ENCODE assay signal across 10 cellular contexts in genomic region chr11:70448983-70449567, GRCh38. TPM values are rescaled to one million over a fixed set of nuclear protein-coding genes. Genes with fewer than 3 reads are reported as not detected.
DNase-seq lines count a peak whose midpoint lies in the region; ATAC-seq and TF ChIP-seq lines count a peak whose summit lies in the region.
"Had no signal": no experiment of that assay in that cellular context is flagged by ENCODE, and none has a peak within 500 bp of the region (broad histone marks: within the 10 kb centered on the region; RNA-seq: fewer than 3 reads in every experiment).

No MANE protein-coding gene starts in this region.

- H4K5ac ChIP-seq in mesendoderm (ENCODE audit: low read length): no peak overlapping the region

- H3K18ac ChIP-seq in mesendoderm (ENCODE audit: low read length) (no peak overlapping the region), neuronal stem cell (ENCODE audit: low read length) (no peak overlapping the region)

- H2BK12ac ChIP-seq in neuronal stem cell (ENCODE audit: low read length): no peak overlapping the region

- H3K4ac ChIP-seq in mesendoderm (ENCODE audit: low read depth, low read length) (no peak overlapping the region), neuronal stem cell (ENCODE audit: low read length) (no peak overlapping the region)

- H2AFZ ChIP-seq in neuronal stem cell (ENCODE audit: low read length): no peak overlapping the region

- ATAC-seq in GM18520 (IDR thresholded peaks at IDR 0.05; ENCODE audit: unreplicated experiment): no peak

- H2BK5ac ChIP-seq in mesendoderm (ENCODE audit: low read length) (no peak overlapping the region), neuronal stem cell (ENCODE audit: low read length) (no peak overlapping the region)

- H3K56ac ChIP-seq in mesendoderm (ENCODE audit: low read length): no peak overlapping the region

- H3K14ac ChIP-seq in neuronal stem cell (ENCODE audit: low read length): no peak overlapping the region

- no peak overlapping the region for H3K4me2 ChIP-seq in mesendoderm (ENCODE audit: low read length)
- H3K4me2 ChIP-seq in neuronal stem cell (ENCODE audit: insufficient read depth, low read length, poor library complexity, severe bottlenecking): no peak overlapping the region

- no peak overlapping the region for H3K9ac ChIP-seq in mesendoderm (ENCODE audit: low read length)
- no peak overlapping the region for H3K9ac ChIP-seq in neuronal stem cell (ENCODE audit: low read depth, low read length, poor library complexity)

- peaks cover 8 to 11% of the 10 kb centered on the region in 2 donors for H3K9me3 ChIP-seq in neuronal stem cell (replicated peaks in 1 of 2; ENCODE audit: control insufficient read depth in 2 of 2, insufficient read depth in 1 of 2, low read depth in 1 of 2, low read length in 2 of 2)

- no peak overlapping the region for H4K91ac ChIP-seq in neuronal stem cell (ENCODE audit: low read depth, low read length, poor library complexity)

- no peaks in the 10 kb centered on the region for H3K79me2 ChIP-seq in mesendoderm (ENCODE audit: control insufficient read depth, insufficient read depth, low read length)

- no peaks in the 10 kb centered on the region for H3K79me1 ChIP-seq in mesendoderm (ENCODE audit: low read length)
- H3K79me1 ChIP-seq in neuronal stem cell (ENCODE audit: low read depth, low read length): no peaks in the 10 kb centered on the region

- H4K8ac ChIP-seq in mesendoderm (ENCODE audit: low read depth, low read length) (no peak overlapping the region), neuronal stem cell (ENCODE audit: low read depth, low read length) (no peak overlapping the region)

- no peaks in the 10 kb centered on the region for H3K36me3 ChIP-seq in mesendoderm (ENCODE audit: control insufficient read depth, insufficient read depth, low read length)
- no peaks in the 10 kb centered on the region for H3K36me3 ChIP-seq in neuronal stem cell (replicated peaks in 1 of 2; ENCODE audit: control insufficient read depth in 2 of 2, insufficient read depth in 2 of 2, low read length in 2 of 2)

- H3K4me3 ChIP-seq in HFF-Myc (replicated peaks; ENCODE audit: low read depth, low read length): no peak overlapping the region
- H3K4me3 ChIP-seq in astrocyte of the cerebellum (ENCODE audit: low read depth, low read length): no peak overlapping the region
- H3K4me3 ChIP-seq in mesendoderm (ENCODE audit: low read length): no peak overlapping the region
- H3K4me3 ChIP-seq in neuronal stem cell (ENCODE audit: low read length in 2 of 2): no peak overlapping the region

- H3K27ac ChIP-seq in mesendoderm (ENCODE audit: low read depth, low read length) (no peak overlapping the region), neuronal stem cell (replicated peaks; ENCODE audit: low read length) (no peak overlapping the region)

- H3K23ac ChIP-seq in mesendoderm (ENCODE audit: low read length) (no peak overlapping the region), neuronal stem cell (ENCODE audit: low read depth, low read length, poor library complexity) (no peak overlapping the region)

- H3K27me3 ChIP-seq in mesendoderm (ENCODE audit: insufficient read depth, low read length, poor library complexity): no peaks in the 10 kb centered on the region
- H3K27me3 ChIP-seq in neuronal stem cell (ENCODE audit: control insufficient read depth in 3 of 3, insufficient read depth in 3 of 3, low read depth in 1 of 3, low read length in 3 of 3): no peaks in the 10 kb centered on the region

- H3K4me1 ChIP-seq in mesendoderm (ENCODE audit: control insufficient read depth, low read depth, low read length): no peaks in the 10 kb centered on the region
- peaks cover 0 to 2% of the 10 kb centered on the region in 2 donors for H3K4me1 ChIP-seq in neuronal stem cell (ENCODE audit: control insufficient read depth in 2 of 2, insufficient read depth in 1 of 2, low read depth in 1 of 2, low read length in 2 of 2)

- H2BK15ac ChIP-seq in mesendoderm (replicated peaks; ENCODE audit: low read depth) (no peak overlapping the region), neuronal stem cell (ENCODE audit: low read length) (no peak overlapping the region)

- peak; percentile 47 for DNase-seq in DMS53 (lab: John Stamatoyannopoulos, UW)
- no peak for DNase-seq in DMS53 treated with DMSO at 0.1 percent for 48 hours (lab: John Stamatoyannopoulos, UW; ENCODE audit: unreplicated experiment)
- no peak for DNase-seq in HFF-Myc (ENCODE audit: extremely low read depth, low read depth)
- no peak for DNase-seq in astrocyte of the cerebellum (ENCODE audit: low read depth)
- DNase-seq in mesendoderm: peak; percentile 30
- DNase-seq in neuronal stem cell (ENCODE audit: low spot score): no peak
- no peak for DNase-seq in COLO668 (lab: John Stamatoyannopoulos, UW; ENCODE audit: unreplicated experiment)
- DNase-seq: HCEC 1CT, NCI-H446 had no signal

- H2BK120ac ChIP-seq in mesendoderm (ENCODE audit: low read depth, low read length): no peak overlapping the region
- H2BK120ac ChIP-seq in neuronal stem cell (ENCODE audit: low read depth, low read length): no peak overlapping the region

- H2AK5ac ChIP-seq in mesendoderm (ENCODE audit: low read length) (no peak overlapping the region), neuronal stem cell (ENCODE audit: low read depth, low read length) (no peak overlapping the region)

- in situ Hi-C loops in astrocyte of the cerebellum (cut with HindIII; ENCODE audit: low sequenced_read_pairs): no loop called here

- TF ChIP-seq CTCF in HFF-Myc (IDR thresholded peaks at IDR 0.05; ENCODE audit: low read depth, low read length, missing control alignments) (peak; percentile 53), astrocyte of the cerebellum (IDR thresholded peaks at IDR 0.05; ENCODE audit: low read depth, low read length, missing control alignments) (peak; percentile 47)

- WGBS in mesendoderm (ENCODE audit: extremely low coverage, insufficient coverage, low lambda C conversion rate): no CpG with 5 or more reads among the region's 2 CpGs
- WGBS in neuronal stem cell (ENCODE audit: extremely low coverage in 2 of 2, insufficient read length in 2 of 2, insufficient replicate concordance in 1 of 2), 2 donors: no CpG with 5 or more reads among the region's 2 CpGs

RNA-seq across cellular contexts. Expression of gene CTTN, which starts 50.7 kb away (rescaled TPM):
- 116 TPM for polyA plus RNA-seq in mesendoderm (2013, experiment 1 of 2)
- 115 TPM for polyA plus RNA-seq in mesendoderm (2013, experiment 2 of 2)
- polyA plus RNA-seq in neuronal stem cell (2013, experiment 1 of 2): 79.2 TPM
- 79.5 TPM for polyA plus RNA-seq in neuronal stem cell (2013, experiment 2 of 2)

Comparison
In these comparisons a context has a peak if more than half of its experiments do, and no peak if none do; other contexts are left out.
1. DNase-seq: peak in DMS53 (single experiment) and mesendoderm (single experiment); none in DMS53 treated with DMSO at 0.1 percent for 48 hours (single experiment), HFF-Myc (single experiment), astrocyte of the cerebellum (single experiment), neuronal stem cell (single experiment) and COLO668 (single experiment).